In genomic region chr12:127552838-127553237, GRCh38 we compare ENCODE assay signal across 35 cellular contexts.
"Had no signal": no experiment of that assay in that cellular context is flagged by ENCODE, and none has a peak within 500 bp of the region (broad histone marks: within the 10 kb centered on the region; RNA-seq: fewer than 3 reads in every experiment).

No MANE protein-coding gene starts in this region.

- H3K27me3 ChIP-seq: MG63 had no signal

- H3K4me3 ChIP-seq: MG63 had no signal

- H3K36me3 ChIP-seq: MG63 had no signal

- DNase-seq: Karpas-422, Kasumi-1, MG63, MM.1S, MV-4-11, NCI-H1048, NCI-H1092, NCI-H1092 treated with DMSO at 0.1 percent for 48 hours, NCI-H1105, NCI-H1105 treated with DMSO at 0.1 percent for 48 hours, NCI-H1417, NCI-H1417 treated with DMSO at 0.1 percent for 48 hours, NCI-H1436, NCI-H1436 treated with DMSO at 0.1 percent for 48 hours, NCI-H146, NCI-H1694, NCI-H1694 treated with DMSO at 0.1 percent for 48 hours, NCI-H187, NCI-H187 treated with DMSO at 0.1 percent for 48 hours, NCI-H1930, NCI-H2029, NCI-H2029 treated with DMSO at 0.1 percent for 48 hours, NCI-H2081, NCI-H2081 treated with DMSO at 0.1 percent for 48 hours, NCI-H2107, NCI-H2171, NCI-H2171 treated with DMSO at 0.1 percent for 48 hours, NCI-H2227 treated with DMSO at 0.1 percent for 48 hours, NCI-H226, NCI-H345, NCI-H446, NCI-H446 treated with DMSO at 0.1 percent for 48 hours, NCI-H510A, NCI-H510A treated with DMSO at 0.1 percent for 48 hours, NCI-H524 had no signal
